In genomic region chr9:68631811-68632210, GRCh38 we compare ENCODE assay signal across 23 cellular contexts.
"Had no signal": no experiment of that assay in that cellular context is flagged by ENCODE, and none has a peak within 500 bp of the region (broad histone marks: within the 10 kb centered on the region; RNA-seq: fewer than 3 reads in every experiment).

No MANE protein-coding gene starts in this region.

- H3K27me3 ChIP-seq: breast epithelium, Peyer's patch had no signal

- H3K4me3 ChIP-seq: breast epithelium, Peyer's patch had no signal

- H3K27ac ChIP-seq: breast epithelium, Peyer's patch had no signal

- DNase-seq: activated CD4-positive, alpha-beta T cell treated with anti-CD3 and anti-CD28 coated beads for 48 hours; activated CD4-positive, alpha-beta T cell treated with anti-CD3 and anti-CD28 coated beads, Interleukin-2, amount 50 U/mL, for 4 hours; activated CD4-positive, CD25-positive, alpha-beta regulatory T cell treated with anti-CD3 and anti-CD28 coated beads, Interleukin-2, amount 50 U/mL, for 72 hours; activated CD8-positive, alpha-beta T cell treated with anti-CD3 and anti-CD28 coated beads, Interleukin-2, amount 10 ng/mL, durations not matched to agents 7 days and 5 days; activated effector memory CD4-positive, alpha-beta T cell treated with Interleukin-2 at 50 U/mL for 16 hours; activated naive CD4-positive, alpha-beta T cell; activated T-cell treated with anti-CD3 and anti-CD28 coated beads, Interleukin-2, amount 50 U/mL, for 24 hours; aorta; MM.1S; NCI-H1105; NCI-H1436 treated with DMSO at 0.1 percent for 48 hours; NCI-H187; NCI-H2081; NCI-H2171; NCI-H2227 treated with DMSO at 0.1 percent for 48 hours; NCI-H446 treated with DMSO at 0.1 percent for 48 hours; NCI-H524 treated with DMSO at 0.1 percent for 48 hours; NCI-H748 treated with DMSO at 0.1 percent for 48 hours; Peyer's patch; SHP77; T-helper 9 cell had no signal

- ATAC-seq: activated CD8-positive, alpha-beta T cell treated with anti-CD3 and anti-CD28 coated beads, Interleukin-2, amount 10 ng/mL, durations not matched to agents 7 days and 5 days; WTC11 had no signal

- H3K9me3 ChIP-seq: breast epithelium, Peyer's patch had no signal

- H3K4me1 ChIP-seq: breast epithelium, Peyer's patch had no signal

- H3K36me3 ChIP-seq: breast epithelium, Peyer's patch had no signal
